In the genomic region with DNA sequence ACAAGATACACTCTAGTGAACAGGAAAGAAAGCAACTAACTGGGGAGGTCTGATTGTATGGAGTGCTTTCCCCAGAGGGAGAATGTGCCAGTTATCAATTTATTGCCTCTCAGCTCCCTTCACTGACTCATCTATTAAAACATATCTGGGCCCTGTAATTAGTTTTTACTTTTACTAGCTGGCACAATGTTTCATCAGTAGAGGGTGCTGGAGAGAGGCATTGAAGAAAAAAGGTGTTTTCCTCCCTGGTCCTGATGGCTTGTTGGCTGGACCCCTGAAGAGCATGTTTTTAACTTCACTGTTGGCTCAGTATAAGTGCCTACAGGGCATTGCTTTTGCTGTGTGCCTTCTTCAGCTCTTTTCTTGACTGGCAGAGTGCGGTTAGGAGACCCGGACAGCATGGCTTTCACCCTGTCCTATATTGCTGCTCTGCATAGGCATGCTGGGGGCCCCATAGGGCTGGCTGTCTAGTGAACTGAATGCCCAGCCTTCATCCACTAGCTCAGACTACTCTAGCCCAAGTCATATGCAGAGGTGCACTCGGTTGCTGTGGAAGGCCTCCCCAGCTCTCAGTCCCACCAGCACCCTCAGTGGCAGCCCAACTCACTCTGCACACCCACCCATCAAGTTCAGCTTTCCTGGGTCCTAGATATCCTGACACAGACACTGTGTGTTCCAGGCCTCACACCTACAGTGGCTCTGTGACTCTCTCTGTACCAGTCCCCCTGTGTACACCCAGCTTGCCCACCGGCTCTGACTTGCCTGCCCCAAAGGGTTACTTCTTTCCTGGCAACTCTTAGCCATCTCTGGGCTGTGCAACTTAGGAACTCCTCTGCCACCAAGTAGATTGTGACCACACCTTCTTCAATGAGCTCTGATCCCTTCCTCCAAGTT, we compare ENCODE assay signal across 8 cellular contexts.
DNase-seq lines count a peak whose midpoint lies in the region; ATAC-seq and TF ChIP-seq lines count a peak whose summit lies in the region.

No MANE protein-coding gene starts in this region.

- no peak overlapping the region for H3K4me3 ChIP-seq in ascending aorta

- no peaks in the 10 kb centered on the region for H3K9me3 ChIP-seq in ascending aorta

- H3K27me3 ChIP-seq in ascending aorta = no peaks in the 10 kb centered on the region

- H3K36me3 ChIP-seq in ascending aorta = peaks cover 0 to 17% of the 10 kb centered on the region in 2 donors

- DNase-seq in DMS53 (lab: John Stamatoyannopoulos, UW) (peak; percentile 41), DMS53 treated with DMSO at 0.1 percent for 48 hours (lab: John Stamatoyannopoulos, UW; ENCODE audit: unreplicated experiment) (no peak), ascending aorta (ENCODE audit: low spot score in 2 of 2) (no peak), sciatic nerve (ENCODE audit: low spot score) (no peak), NCI-H510A treated with DMSO at 0.1 percent for 48 hours (lab: John Stamatoyannopoulos, UW) (no peak), nephron progenitor cell (no peak)

- H3K4me1 ChIP-seq in ascending aorta = peaks cover 0 to 21% of the 10 kb centered on the region in 2 donors

- no peak overlapping the region for H3K4me3 Mint-ChIP-seq in nephron progenitor cell

- no peaks in the 10 kb centered on the region for H3K27me3 Mint-ChIP-seq in nephron progenitor cell (ENCODE audit: low read depth, poor library complexity)

- ATAC-seq in HG03064 (IDR thresholded peaks at IDR 0.05; ENCODE audit: low read depth, unreplicated experiment) (peak; percentile 22), sciatic nerve (peak; percentile 24), HG02938 (IDR thresholded peaks at IDR 0.05; ENCODE audit: unreplicated experiment) (no peak)

- intact Hi-C loops in ascending aorta (cut with DNase I) = no loop called here
- intact Hi-C loops in sciatic nerve (cut with DNase I) = no loop called here

- H3K9me3 Mint-ChIP-seq in nephron progenitor cell = peaks cover 7% of the 10 kb centered on the region

- H3K27ac ChIP-seq in ascending aorta = peak overlapping the region; percentile 23 to 48

- peaks cover 37% of the 10 kb centered on the region for H3K36me3 Mint-ChIP-seq in nephron progenitor cell (ENCODE audit: low read depth)

- H3K27ac Mint-ChIP-seq in nephron progenitor cell = no peak overlapping the region

- TF ChIP-seq CTCF in ascending aorta (IDR thresholded peaks at IDR 0.05) (no peak), nephron progenitor cell (IDR thresholded peaks at IDR 0.05) (no peak)

- no peaks in the 10 kb centered on the region for H3K4me1 Mint-ChIP-seq in nephron progenitor cell
